23 cellular contexts compared by ENCODE assay signal in genomic region chr6:106536357-106536756, GRCh38.
A peak's percentile ranks its signal among the peaks of the same experiment; 100 is the strongest.
DNase-seq lines count a peak whose midpoint lies in the region; FAIRE-seq and TF ChIP-seq lines count a peak whose summit lies in the region.
"Had no signal": no experiment of that assay in that cellular context is flagged by ENCODE, and none has a peak within 500 bp of the region (broad histone marks: within the 10 kb centered on the region; RNA-seq: fewer than 3 reads in every experiment).

No MANE protein-coding gene starts in this region.

- peaks cover 75% of the 10 kb centered on the region for H3K4me1 Mint-ChIP-seq in activated CD4-positive, alpha-beta memory T cell treated with anti-CD3 and anti-CD28 coated beads for 36 hours (ENCODE audit: low read depth)
- H3K4me1 Mint-ChIP-seq in activated CD4-positive, alpha-beta memory T cell treated with anti-CD3 and anti-CD28 coated beads, Interleukin-2, amount 10 ng/mL, durations not matched to agents 7 days and 5 days, result peaks cover 79% of the 10 kb centered on the region
- peaks cover 61% of the 10 kb centered on the region for H3K4me1 Mint-ChIP-seq in activated T-helper 1 cell treated with anti-CD3 and anti-CD28 coated beads, Interleukin-12 subunit alpha, Interleukin-12 subunit beta, Interleukin-2, Interleukin-4 antibody, amounts not matched to agents 30 ng/mL and 10 ng/mL and 1 ng/mL, durations not matched to agents 14 hours and 24 hours and 36 hours (ENCODE audit: low read depth)

- TF ChIP-seq CTCF in keratinocyte (optimal IDR thresholded peaks at IDR 0.05 in 1 of 3, IDR thresholded peaks at IDR 0.05 in 1 of 3, conservative IDR thresholded peaks at IDR 0.05 in 1 of 3; ENCODE audit: extremely low read depth in 1 of 3, insufficient read depth in 2 of 3, low read length in 3 of 3) (no peak), BE2C (IDR thresholded peaks at IDR 0.05; ENCODE audit: low read depth, low read length) (no peak)

- H3K9me3 ChIP-seq in keratinocyte (ENCODE audit: control insufficient read depth, low read depth, low read length) (no peaks in the 10 kb centered on the region), BE2C (no peaks in the 10 kb centered on the region)
- H3K9me3 ChIP-seq: SJCRH30, tibial artery had no signal

- H3K4me3 Mint-ChIP-seq in activated CD4-positive, alpha-beta memory T cell treated with anti-CD3 and anti-CD28 coated beads for 36 hours, result no peak overlapping the region
- H3K4me3 Mint-ChIP-seq in activated CD4-positive, alpha-beta memory T cell treated with anti-CD3 and anti-CD28 coated beads, Interleukin-2, amount 10 ng/mL, durations not matched to agents 7 days and 5 days, result no peak overlapping the region
- peak overlapping the region; percentile 41 for H3K4me3 Mint-ChIP-seq in activated T-helper 1 cell treated with anti-CD3 and anti-CD28 coated beads, Interleukin-12 subunit alpha, Interleukin-12 subunit beta, Interleukin-2, Interleukin-4 antibody, amounts not matched to agents 30 ng/mL and 10 ng/mL and 1 ng/mL, durations not matched to agents 14 hours and 24 hours and 36 hours
- H3K4me3 Mint-ChIP-seq: mesothelial cell of epicardium had no signal

- H3K27me3 ChIP-seq in keratinocyte (ENCODE audit: control insufficient read depth, extremely low read depth, insufficient read depth, low read length) (no peaks in the 10 kb centered on the region), BE2C (peaks cover 50% of the 10 kb centered on the region)
- H3K27me3 ChIP-seq: tibial artery had no signal

- H3K27ac ChIP-seq in keratinocyte (ENCODE audit: control insufficient read depth, insufficient read depth, low read length), result peak overlapping the region; percentile 74
- H3K27ac ChIP-seq: SJCRH30, tibial artery had no signal

- FAIRE-seq in GM19239 (lab: Jason Lieb, UNC), result peak; percentile 86
- FAIRE-seq in keratinocyte (lab: Jason Lieb, UNC), result peak; percentile 48
- FAIRE-seq in RCC 7860 (lab: Jason Lieb, UNC), result no peak
- FAIRE-seq: HepG2, TTC549 had no signal

- H3K9ac ChIP-seq in keratinocyte (ENCODE audit: control insufficient read depth, extremely low read depth, insufficient read depth, low read length), result no peak overlapping the region

- no peaks in the 10 kb centered on the region for H3K27me3 Mint-ChIP-seq in activated CD4-positive, alpha-beta memory T cell treated with anti-CD3 and anti-CD28 coated beads for 36 hours
- no peaks in the 10 kb centered on the region for H3K27me3 Mint-ChIP-seq in activated CD4-positive, alpha-beta memory T cell treated with anti-CD3 and anti-CD28 coated beads, Interleukin-2, amount 10 ng/mL, durations not matched to agents 7 days and 5 days
- no peaks in the 10 kb centered on the region for H3K27me3 Mint-ChIP-seq in activated T-helper 1 cell treated with anti-CD3 and anti-CD28 coated beads, Interleukin-12 subunit alpha, Interleukin-12 subunit beta, Interleukin-2, Interleukin-4 antibody, amounts not matched to agents 30 ng/mL and 10 ng/mL and 1 ng/mL, durations not matched to agents 14 hours and 24 hours and 36 hours (ENCODE audit: insufficient read depth)
- H3K27me3 Mint-ChIP-seq: naive B cell had no signal

- POLR2A ChIA-PET in activated CD4-positive, alpha-beta memory T cell treated with anti-CD3 and anti-CD28 coated beads for 36 hours (lab: Charles Lee), result interaction anchor here (1.3 to 1.9 kb wide), 4 partner anchors 10 to 24 kb away, joined by 6 to 12 read pairs (median 11); no protein-coding TSS in a partner anchor
- POLR2A ChIA-PET in activated CD4-positive, alpha-beta memory T cell treated with anti-CD3 and anti-CD28 coated beads, Interleukin-2, amount 10 ng/mL, durations not matched to agents 7 days and 5 days (lab: Charles Lee), result interaction anchor here (1.4 to 6.3 kb wide), 4 partner anchors 9 to 24 kb away, joined by 4 to 67 read pairs (median 35); no protein-coding TSS in a partner anchor

- peak overlapping the region; percentile 43 for H3K4me2 ChIP-seq in keratinocyte (ENCODE audit: control insufficient read depth, extremely low read depth, insufficient read depth, low read depth, low read length)

- H4K20me1 ChIP-seq in keratinocyte (ENCODE audit: control insufficient read depth, extremely low read depth, insufficient read depth, low read length), result no peaks in the 10 kb centered on the region

- no peak for DNase-seq in activated CD4-positive, alpha-beta memory T cell treated with anti-CD3 and anti-CD28 coated beads for 36 hours
- no peak for DNase-seq in activated CD4-positive, alpha-beta memory T cell treated with anti-CD3 and anti-CD28 coated beads, Interleukin-2, amount 10 ng/mL, durations not matched to agents 7 days and 5 days
- DNase-seq in GM19239 (ENCODE audit: insufficient read length, low spot score) (no peak), keratinocyte (ENCODE audit: low read depth, low spot score) (no peak), BE2C (no peak), RCC 7860 (ENCODE audit: low spot score) (no peak), NOMO-1 (lab: John Stamatoyannopoulos, UW; ENCODE audit: unreplicated experiment in 2 of 2) (no peak)
- DNase-seq in activated T-helper 1 cell treated with anti-CD3 and anti-CD28 coated beads, Interleukin-12 subunit alpha, Interleukin-12 subunit beta, Interleukin-2, Interleukin-4 antibody, amounts not matched to agents 30 ng/mL and 10 ng/mL and 1 ng/mL, durations not matched to agents 14 hours and 24 hours and 36 hours (ENCODE audit: low spot score), result no peak
- DNase-seq: 8988T; activated CD4-positive, CD25-positive, alpha-beta regulatory T cell treated with anti-CD3 and anti-CD28 coated beads, Interleukin-2, amount 50 U/mL, for 72 hours; GDM1; glutamatergic neuron; islet precursor cell; left ventricle myocardium superior; naive B cell; NCI-H1092; NCI-H1930; NCI-H526 treated with DMSO at 0.1 percent for 48 hours; SJCRH30; tibial artery had no signal

- H3K36me3 ChIP-seq in keratinocyte (ENCODE audit: control insufficient read depth in 2 of 2, extremely low read depth in 1 of 2, insufficient read depth in 2 of 2, low read length in 2 of 2), result peaks cover 5 to 57% of the 10 kb centered on the region in 2 experiments
- no peaks in the 10 kb centered on the region for H3K36me3 ChIP-seq in BE2C
- H3K36me3 ChIP-seq: SJCRH30, tibial artery had no signal

- no peaks in the 10 kb centered on the region for H3K9me1 ChIP-seq in keratinocyte (ENCODE audit: control insufficient read depth, extremely low read depth, insufficient read depth, low read length)

- H3K4me3 ChIP-seq in keratinocyte (ENCODE audit: control insufficient read depth in 2 of 3, extremely low read depth in 1 of 3, insufficient read depth in 2 of 3, low read depth in 1 of 3, low read length in 3 of 3) (no peak overlapping the region), BE2C (ENCODE audit: low read depth, low read length) (no peak overlapping the region)
- H3K4me3 ChIP-seq: SJCRH30, tibial artery had no signal

- CTCF ChIA-PET in activated CD4-positive, alpha-beta memory T cell treated with anti-CD3 and anti-CD28 coated beads for 36 hours (lab: Charles Lee), result interaction anchor here (1.1 to 3.6 kb wide), 5 partner anchors 15 to 29 kb away, joined by 4 to 23 read pairs (median 9); no protein-coding TSS in a partner anchor
- CTCF ChIA-PET in activated CD4-positive, alpha-beta memory T cell treated with anti-CD3 and anti-CD28 coated beads, Interleukin-2, amount 10 ng/mL, durations not matched to agents 7 days and 5 days (lab: Charles Lee), result interaction anchor here (0.8 to 5.2 kb wide), 2 partner anchors 9 to 25 kb away, joined by 3 to 44 read pairs; no protein-coding TSS in a partner anchor

- H3K9me3 Mint-ChIP-seq in activated CD4-positive, alpha-beta memory T cell treated with anti-CD3 and anti-CD28 coated beads for 36 hours, result no peaks in the 10 kb centered on the region
- no peaks in the 10 kb centered on the region for H3K9me3 Mint-ChIP-seq in activated CD4-positive, alpha-beta memory T cell treated with anti-CD3 and anti-CD28 coated beads, Interleukin-2, amount 10 ng/mL, durations not matched to agents 7 days and 5 days
- no peaks in the 10 kb centered on the region for H3K9me3 Mint-ChIP-seq in activated T-helper 1 cell treated with anti-CD3 and anti-CD28 coated beads, Interleukin-12 subunit alpha, Interleukin-12 subunit beta, Interleukin-2, Interleukin-4 antibody, amounts not matched to agents 30 ng/mL and 10 ng/mL and 1 ng/mL, durations not matched to agents 14 hours and 24 hours and 36 hours
- H3K9me3 Mint-ChIP-seq: mesothelial cell of epicardium, naive B cell had no signal

- intact Hi-C loops in activated CD4-positive, alpha-beta memory T cell treated with anti-CD3 and anti-CD28 coated beads for 36 hours (cut with micrococcal nuclease), result no loop called here
- intact Hi-C loops in activated T-helper 1 cell treated with anti-CD3 and anti-CD28 coated beads, Interleukin-12 subunit alpha, Interleukin-12 subunit beta, Interleukin-2, Interleukin-4 antibody, amounts not matched to agents 30 ng/mL and 10 ng/mL and 1 ng/mL, durations not matched to agents 14 hours and 24 hours and 36 hours (cut with micrococcal nuclease), result no loop called here

- no peak overlapping the region for H2AFZ ChIP-seq in keratinocyte (ENCODE audit: control insufficient read depth, low read length)

- peaks cover 36% of the 10 kb centered on the region for H3K4me1 ChIP-seq in keratinocyte (ENCODE audit: control insufficient read depth, extremely low read depth, insufficient read depth, low read length)
- H3K4me1 ChIP-seq in BE2C, result no peaks in the 10 kb centered on the region
- H3K4me1 ChIP-seq: SJCRH30, tibial artery had no signal

- peaks cover 61% of the 10 kb centered on the region for H3K36me3 Mint-ChIP-seq in activated CD4-positive, alpha-beta memory T cell treated with anti-CD3 and anti-CD28 coated beads for 36 hours
- peaks cover 88% of the 10 kb centered on the region for H3K36me3 Mint-ChIP-seq in activated CD4-positive, alpha-beta memory T cell treated with anti-CD3 and anti-CD28 coated beads, Interleukin-2, amount 10 ng/mL, durations not matched to agents 7 days and 5 days (ENCODE audit: low read depth)
- peaks cover 51% of the 10 kb centered on the region for H3K36me3 Mint-ChIP-seq in activated T-helper 1 cell treated with anti-CD3 and anti-CD28 coated beads, Interleukin-12 subunit alpha, Interleukin-12 subunit beta, Interleukin-2, Interleukin-4 antibody, amounts not matched to agents 30 ng/mL and 10 ng/mL and 1 ng/mL, durations not matched to agents 14 hours and 24 hours and 36 hours (ENCODE audit: low read depth)
- H3K36me3 Mint-ChIP-seq: mesothelial cell of epicardium had no signal

- H3K27ac Mint-ChIP-seq in activated CD4-positive, alpha-beta memory T cell treated with anti-CD3 and anti-CD28 coated beads for 36 hours, result peak overlapping the region; percentile 79
- no peak overlapping the region for H3K27ac Mint-ChIP-seq in activated CD4-positive, alpha-beta memory T cell treated with anti-CD3 and anti-CD28 coated beads, Interleukin-2, amount 10 ng/mL, durations not matched to agents 7 days and 5 days
- H3K27ac Mint-ChIP-seq in activated T-helper 1 cell treated with anti-CD3 and anti-CD28 coated beads, Interleukin-12 subunit alpha, Interleukin-12 subunit beta, Interleukin-2, Interleukin-4 antibody, amounts not matched to agents 30 ng/mL and 10 ng/mL and 1 ng/mL, durations not matched to agents 14 hours and 24 hours and 36 hours, result peak overlapping the region; percentile 15
- H3K27ac Mint-ChIP-seq: mesothelial cell of epicardium had no signal

- dilution Hi-C loops in keratinocyte (cut with MboI; ENCODE audit: extremely low pct_ligation_motif_present, low sequenced_read_pairs), result no loop called here

- peaks cover 28% of the 10 kb centered on the region for H3K79me2 ChIP-seq in keratinocyte (ENCODE audit: control insufficient read depth, insufficient read depth, low read length)
